ENCODE assay signal across 8 cellular contexts in genomic region chr1:234612352-234613127, GRCh38. TPM values are rescaled to one million over a fixed set of nuclear protein-coding genes. Genes with fewer than 3 reads are reported as not detected.
DNase-seq lines count a peak whose midpoint lies in the region; ATAC-seq and TF ChIP-seq lines count a peak whose summit lies in the region.

No MANE protein-coding gene starts in this region.

- H4K20me1 ChIP-seq in BLaER1 = no peaks in the 10 kb centered on the region

- peak overlapping the region in 1 of 2 experiments; percentile 76 for H3K4ac ChIP-seq in mesenchymal stem cell (ENCODE audit: low read depth in 1 of 2, low read length in 2 of 2)

- H3K27me3 ChIP-seq in BLaER1 = no peaks in the 10 kb centered on the region
- H3K27me3 ChIP-seq in duodenal mucosa (ENCODE audit: control insufficient read depth in 1 of 2, insufficient read depth in 2 of 2, low read length in 2 of 2) = no peaks in the 10 kb centered on the region
- no peaks in the 10 kb centered on the region for H3K27me3 ChIP-seq in mesenchymal stem cell (ENCODE audit: control insufficient read depth in 1 of 2, insufficient read depth in 1 of 2, low read length in 2 of 2)

- no peak overlapping the region for H3K23ac ChIP-seq in mesenchymal stem cell (ENCODE audit: low read length in 2 of 2)

- H3K79me1 ChIP-seq in mesenchymal stem cell (replicated peaks; ENCODE audit: low read length, poor library complexity, severe bottlenecking) = no peaks in the 10 kb centered on the region

- H3K4me2 ChIP-seq in BLaER1 (peak overlapping the region; percentile 96), mesenchymal stem cell (ENCODE audit: low read length, poor library complexity, severe bottlenecking) (peak overlapping the region; percentile 53)

- H3K9me3 ChIP-seq in BLaER1 (no peaks in the 10 kb centered on the region), duodenal mucosa (ENCODE audit: control insufficient read depth in 1 of 2, low read length in 2 of 2) (no peaks in the 10 kb centered on the region), mesenchymal stem cell (ENCODE audit: control insufficient read depth, low read length) (no peaks in the 10 kb centered on the region)

- peak; percentile 29 for ATAC-seq in HG03565 (IDR thresholded peaks at IDR 0.05; ENCODE audit: unreplicated experiment)

- peaks cover 16% of the 10 kb centered on the region for H3K36me3 ChIP-seq in BLaER1
- peaks cover 5 to 8% of the 10 kb centered on the region in 2 donors for H3K36me3 ChIP-seq in duodenal mucosa (ENCODE audit: control insufficient read depth in 1 of 2, insufficient read depth in 2 of 2, low read length in 2 of 2)
- peaks cover 9 to 13% of the 10 kb centered on the region in 2 experiments for H3K36me3 ChIP-seq in mesenchymal stem cell (ENCODE audit: control insufficient read depth in 1 of 2, insufficient read depth in 2 of 2, low read depth in 1 of 2, low read length in 2 of 2)

- peak; percentile 78 for TF ChIP-seq POLR2A in GM19193 (IDR thresholded peaks at IDR 0.05; ENCODE audit: extremely low read depth, insufficient read depth, insufficient read length)

- no peak overlapping the region for H2AFZ ChIP-seq in mesenchymal stem cell (ENCODE audit: low read depth, low read length)

- H2BK5ac ChIP-seq in mesenchymal stem cell (ENCODE audit: low read depth, low read length, poor library complexity, severe bottlenecking) = peak overlapping the region; percentile 91

- peak overlapping the region; percentile 82 for H2BK15ac ChIP-seq in mesenchymal stem cell (ENCODE audit: low read depth, poor library complexity, severe bottlenecking)

- H4K8ac ChIP-seq in mesenchymal stem cell (ENCODE audit: low read length) = peak overlapping the region; percentile 83

- H2BK120ac ChIP-seq in mesenchymal stem cell (ENCODE audit: low read depth, low read length) = peak overlapping the region; percentile 91

- peak overlapping the region; percentile 64 to 90 for H2BK12ac ChIP-seq in mesenchymal stem cell (ENCODE audit: low read length in 2 of 2)

- peak overlapping the region in 1 of 2 experiments; percentile 77 for H3K14ac ChIP-seq in mesenchymal stem cell (ENCODE audit: low read length in 2 of 2)

- peaks cover 58% of the 10 kb centered on the region for H3K4me1 ChIP-seq in BLaER1
- H3K4me1 ChIP-seq in duodenal mucosa (ENCODE audit: control insufficient read depth in 1 of 2, insufficient read depth in 2 of 2, low read length in 2 of 2) = peaks cover 38 to 45% of the 10 kb centered on the region in 2 donors
- H3K4me1 ChIP-seq in mesenchymal stem cell (ENCODE audit: control insufficient read depth, insufficient read depth, low read depth, low read length) = peaks cover 16% of the 10 kb centered on the region

- H3K4me3 ChIP-seq in BLaER1 = peak overlapping the region; percentile 95
- peak overlapping the region; percentile 50 to 77 for H3K4me3 ChIP-seq in duodenal mucosa (ENCODE audit: low read depth in 1 of 2, low read length in 2 of 2)
- peak overlapping the region in 1 of 2 experiments; percentile 70 for H3K4me3 ChIP-seq in mesenchymal stem cell (ENCODE audit: insufficient read depth in 1 of 2, low read depth in 1 of 2, low read length in 2 of 2)

- H3K27ac ChIP-seq in BLaER1 = peak overlapping the region; percentile 100
- peak overlapping the region; percentile 95 for H3K27ac ChIP-seq in duodenal mucosa (ENCODE audit: low read depth, low read length)
- peak overlapping the region; percentile 97 for H3K27ac ChIP-seq in mesenchymal stem cell (ENCODE audit: low read length, poor library complexity, severe bottlenecking)

- H4K91ac ChIP-seq in mesenchymal stem cell (ENCODE audit: low read length) = peak overlapping the region; percentile 91

- H3K9ac ChIP-seq in BLaER1 (peak overlapping the region; percentile 100), duodenal mucosa (ENCODE audit: low read depth in 1 of 2, low read length in 2 of 2) (peak overlapping the region; percentile 86 to 99), mesenchymal stem cell (ENCODE audit: low read length) (peak overlapping the region; percentile 97)

- peak; percentile 98 for DNase-seq in NCI-H748 (lab: John Stamatoyannopoulos, UW; ENCODE audit: unreplicated experiment)
- DNase-seq in activated CD4-positive, alpha-beta T cell treated with anti-CD3 and anti-CD28 coated beads, Interleukin-2, amount 50 U/mL, for 48 hours = peak; percentile 68 to 75
- DNase-seq in mesenchymal stem cell = peak; percentile 99
- DNase-seq in stimulated activated CD8-positive, alpha-beta memory T cell treated with anti-CD3 and anti-CD28 coated beads, Interleukin-12 subunit alpha, Interleukin-12 subunit beta, amount 100 ng/mL, for 4 hours (ENCODE audit: low read depth) = peak; percentile 54

- peak overlapping the region; percentile 90 to 98 for H3K18ac ChIP-seq in mesenchymal stem cell (ENCODE audit: low read depth in 1 of 2, low read length in 2 of 2)

- 25% methylated on average over 14 of the region's 20 CpGs for WGBS in mesenchymal stem cell

- H2AK5ac ChIP-seq in mesenchymal stem cell (ENCODE audit: low read length, severe bottlenecking) = peak overlapping the region; percentile 99

RNA-seq across cellular contexts. Expression of gene IRF2BP2, which starts 2.6 kb away (rescaled TPM):
- polyA plus RNA-seq in mesenchymal stem cell (2013, experiment 1 of 2) = 98.6 TPM
- polyA plus RNA-seq in mesenchymal stem cell (2013, experiment 2 of 2) = 94.7 TPM
